In genomic region chr15:28885289-28885629, GRCh38 we compare ENCODE assay signal across 10 cellular contexts. TPM values are rescaled to one million over a fixed set of nuclear protein-coding genes. Genes with fewer than 3 reads are reported as not detected.
A peak's percentile ranks its signal among the peaks of the same experiment; 100 is the strongest.
DNase-seq lines count a peak whose midpoint lies in the region; ATAC-seq and TF ChIP-seq lines count a peak whose summit lies in the region.
"Had no signal": no experiment of that assay in that cellular context is flagged by ENCODE, and none has a peak within 500 bp of the region (broad histone marks: within the 10 kb centered on the region; RNA-seq: fewer than 3 reads in every experiment).

No MANE protein-coding gene starts in this region.

- H3K79me1 ChIP-seq in mesenchymal stem cell (replicated peaks; ENCODE audit: low read length, poor library complexity, severe bottlenecking): peaks cover 6% of the 10 kb centered on the region

- 20% methylated on average over 22 of the region's 24 CpGs for WGBS in mesenchymal stem cell

- H2AFZ ChIP-seq in mesenchymal stem cell (ENCODE audit: low read depth, low read length): no peak overlapping the region

- in situ Hi-C loops in brain microvascular endothelial cell (cut with HindIII; ENCODE audit: low pct_ligation_motif_present, low sequenced_read_pairs): no loop called here

- no peak overlapping the region for H3K14ac ChIP-seq in mesenchymal stem cell (ENCODE audit: low read length in 2 of 2)

- peaks cover 21% of the 10 kb centered on the region for H3K27me3 ChIP-seq in cardiac muscle cell
- H3K27me3 ChIP-seq in brain microvascular endothelial cell (replicated peaks): no peaks in the 10 kb centered on the region
- H3K27me3 ChIP-seq in mesenchymal stem cell (ENCODE audit: control insufficient read depth in 1 of 2, insufficient read depth in 1 of 2, low read length in 2 of 2): peaks cover 0 to 38% of the 10 kb centered on the region in 2 experiments
- peaks cover 29% of the 10 kb centered on the region for H3K27me3 ChIP-seq in upper lobe of right lung

- H3K4ac ChIP-seq in mesenchymal stem cell (ENCODE audit: low read depth in 1 of 2, low read length in 2 of 2): peak overlapping the region; percentile 27 to 73

- H3K23ac ChIP-seq in mesenchymal stem cell (ENCODE audit: low read length in 2 of 2): no peak overlapping the region

- H2BK120ac ChIP-seq in mesenchymal stem cell (ENCODE audit: low read depth, low read length): peak overlapping the region; percentile 39

- TF ChIP-seq CTCF in cardiac muscle cell (IDR thresholded peaks at IDR 0.05; ENCODE audit: low read depth, low read length) (no peak), brain microvascular endothelial cell (IDR thresholded peaks at IDR 0.05; ENCODE audit: low read depth, low read length, missing control alignments) (no peak), upper lobe of right lung (IDR thresholded peaks at IDR 0.05) (no peak)

- no peak overlapping the region for H3K9ac ChIP-seq in mesenchymal stem cell (ENCODE audit: low read length)

- H4K91ac ChIP-seq in mesenchymal stem cell (ENCODE audit: low read length): peak overlapping the region; percentile 93

- H3K4me3 ChIP-seq in cardiac muscle cell (peak overlapping the region; percentile 85), brain microvascular endothelial cell (ENCODE audit: low read depth, low read length) (peak overlapping the region; percentile 61), mesenchymal stem cell (ENCODE audit: insufficient read depth in 1 of 2, low read depth in 1 of 2, low read length in 2 of 2) (peak overlapping the region; percentile 49 to 71), upper lobe of right lung (peak overlapping the region; percentile 45)

- ATAC-seq in Right ventricle myocardium inferior: no peak
- no peak for ATAC-seq in upper lobe of right lung
- ATAC-seq in HG02884 (IDR thresholded peaks at IDR 0.05; ENCODE audit: unreplicated experiment): no peak
- no peak for ATAC-seq in GM18867 (IDR thresholded peaks at IDR 0.05; ENCODE audit: unreplicated experiment)

- H3K9me3 ChIP-seq in cardiac muscle cell (ENCODE audit: low read depth) (no peaks in the 10 kb centered on the region), mesenchymal stem cell (ENCODE audit: control insufficient read depth, low read length) (no peaks in the 10 kb centered on the region), upper lobe of right lung (no peaks in the 10 kb centered on the region)

- peak overlapping the region; percentile 66 for H2BK15ac ChIP-seq in mesenchymal stem cell (ENCODE audit: low read depth, poor library complexity, severe bottlenecking)

- peak in 1 of 2 donors; percentile 18 for DNase-seq in cardiac muscle cell (ENCODE audit: low read depth in 1 of 2, low spot score in 1 of 2)
- DNase-seq in Right ventricle myocardium inferior (ENCODE audit: missing footprints): no peak
- DNase-seq in brain microvascular endothelial cell: no peak
- DNase-seq in mesenchymal stem cell: no peak
- DNase-seq in upper lobe of right lung: no peak
- DNase-seq in HUDEP-2 (lab: John Stamatoyannopoulos, UW; ENCODE audit: unreplicated experiment in 76 of 76): no peak
- DNase-seq: SHP77 treated with DMSO at 0.1 percent for 48 hours; stimulated activated naive B cell treated with anti-CD40 and anti-IgM and Interleukin-4, amounts not matched to agents 10 μg/mL and 1 μg/mL and 100 μg/mL, for 72 hours had no signal

- H2AK5ac ChIP-seq in mesenchymal stem cell (ENCODE audit: low read length, severe bottlenecking): no peak overlapping the region

- H3K36me3 ChIP-seq in cardiac muscle cell: no peaks in the 10 kb centered on the region
- H3K36me3 ChIP-seq in brain microvascular endothelial cell (replicated peaks): no peaks in the 10 kb centered on the region
- peaks cover 0 to 2% of the 10 kb centered on the region in 2 experiments for H3K36me3 ChIP-seq in mesenchymal stem cell (ENCODE audit: control insufficient read depth in 1 of 2, insufficient read depth in 2 of 2, low read depth in 1 of 2, low read length in 2 of 2)
- no peaks in the 10 kb centered on the region for H3K36me3 ChIP-seq in upper lobe of right lung

- H3K4me1 ChIP-seq in cardiac muscle cell (ENCODE audit: low read depth) (no peaks in the 10 kb centered on the region), mesenchymal stem cell (ENCODE audit: control insufficient read depth, insufficient read depth, low read depth, low read length) (peaks cover 25% of the 10 kb centered on the region), upper lobe of right lung (no peaks in the 10 kb centered on the region)

- intact Hi-C loops in Right ventricle myocardium inferior (cut with DNase I) (loop anchor here (10.0 kb wide), 1 partner anchor 220 kb away; no protein-coding TSS in a partner anchor), upper lobe of right lung (cut with DNase I) (no loop called here)

- H3K27ac ChIP-seq in cardiac muscle cell (no peak overlapping the region), brain microvascular endothelial cell (no peak overlapping the region), mesenchymal stem cell (ENCODE audit: low read length, poor library complexity, severe bottlenecking) (no peak overlapping the region), upper lobe of right lung (no peak overlapping the region)

- no peak overlapping the region for H2BK5ac ChIP-seq in mesenchymal stem cell (ENCODE audit: low read depth, low read length, poor library complexity, severe bottlenecking)

- peak overlapping the region; percentile 25 to 98 for H3K18ac ChIP-seq in mesenchymal stem cell (ENCODE audit: low read depth in 1 of 2, low read length in 2 of 2)

- peak overlapping the region; percentile 86 for H4K8ac ChIP-seq in mesenchymal stem cell (ENCODE audit: low read length)

- peak overlapping the region; percentile 73 for H3K4me2 ChIP-seq in mesenchymal stem cell (ENCODE audit: low read length, poor library complexity, severe bottlenecking)

- no peak overlapping the region for H2BK12ac ChIP-seq in mesenchymal stem cell (ENCODE audit: low read length in 2 of 2)

RNA-seq across cellular contexts. Expression of gene APBA2, which starts 0.5 kb away (rescaled TPM):
- total RNA-seq in cardiac muscle cell (25.9 and 33.2 TPM in 2 replicates), Right ventricle myocardium inferior (2.0 TPM), upper lobe of right lung (4.2 TPM)
- polyA plus RNA-seq in cardiac muscle cell: 20.5 and 22.8 TPM in 2 replicates
- polyA plus RNA-seq in mesenchymal stem cell (2013, experiment 1 of 2): 22.0 TPM
- 21.3 TPM for polyA plus RNA-seq in mesenchymal stem cell (2013, experiment 2 of 2)

RNA-seq across cellular contexts. Expression of gene GOLGA6L7, which starts 36.8 kb away (rescaled TPM):
- not detected in 2 replicates for total RNA-seq in cardiac muscle cell
- polyA plus RNA-seq in cardiac muscle cell: 0.52 and 0.59 TPM in 2 replicates
- total RNA-seq in Right ventricle myocardium inferior: not detected
- not detected for polyA plus RNA-seq in mesenchymal stem cell (2013, experiment 1 of 2)
- polyA plus RNA-seq in mesenchymal stem cell (2013, experiment 2 of 2): not detected
- not detected for total RNA-seq in upper lobe of right lung
